ENCODE assay signal across 1 cellular context in the genomic region with DNA sequence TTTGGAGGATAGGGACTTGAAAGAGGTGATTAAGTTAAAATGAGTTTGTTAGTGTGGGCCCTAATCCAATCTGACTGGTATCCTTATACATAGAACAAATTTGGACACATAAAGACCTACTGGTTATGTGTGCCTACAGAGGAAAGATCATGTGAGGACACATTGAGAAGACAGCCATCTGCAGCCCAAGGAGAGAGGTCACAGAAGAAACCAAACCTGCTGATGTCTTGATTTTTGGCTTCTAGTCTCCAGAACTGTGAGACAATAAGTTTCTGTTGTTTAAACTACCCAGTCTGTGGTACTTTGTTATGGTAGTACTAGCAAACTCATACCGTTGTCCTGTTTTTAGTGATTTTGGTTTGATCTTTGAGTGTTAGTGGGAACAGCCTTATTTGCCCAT.
TF ChIP-seq lines count a peak whose summit lies in the region.

No MANE protein-coding gene starts in this region.

TF ChIP-seq in GM12878, 131 proteins besides CTCF, POLR2A, EP300 and RAD21:
- TF ChIP-seq REST (IDR thresholded peaks at IDR 0.05; ENCODE audit: low read depth, low read length) (no peak), IKZF2 (IDR thresholded peaks at IDR 0.05) (no peak), E2F8 (IDR thresholded peaks at IDR 0.05; ENCODE audit: low read depth, partially characterized antibody) (no peak)
TF ChIP-seq in GM12878: peak in this region for 0.
